In genomic region chr22:29584975-29585374, GRCh38 we compare ENCODE assay signal across 24 cellular contexts. TPM values are rescaled to one million over a fixed set of nuclear protein-coding genes. Genes with fewer than 3 reads are reported as not detected.
A peak's percentile ranks its signal among the peaks of the same experiment; 100 is the strongest.
DNase-seq lines count a peak whose midpoint lies in the region; ATAC-seq, FAIRE-seq and TF ChIP-seq lines count a peak whose summit lies in the region.
"Had no signal": no experiment of that assay in that cellular context is flagged by ENCODE, and none has a peak within 500 bp of the region (broad histone marks: within the 10 kb centered on the region; RNA-seq: fewer than 3 reads in every experiment).

No MANE protein-coding gene starts in this region.

- no peak overlapping the region for H3K27ac ChIP-seq in H1 (ENCODE audit: low read depth, low read length)
- H3K27ac ChIP-seq in liver (ENCODE audit: low read depth in 1 of 2, low read length in 2 of 2): no peak overlapping the region
- no peak overlapping the region for H3K27ac ChIP-seq in osteoblast (ENCODE audit: low read depth, low read length)
- H3K27ac ChIP-seq: A549; BLaER1 treated with 17β-estradiol and CSF1 and Interleukin-3, amounts not matched to agents 10 nM and 100 nM had no signal

- H2BK20ac ChIP-seq in H1 (ENCODE audit: low read length): no peak overlapping the region

- H3K27me3 Mint-ChIP-seq in nephron progenitor cell (ENCODE audit: low read depth, poor library complexity): peaks cover 11% of the 10 kb centered on the region
- H3K27me3 Mint-ChIP-seq: CD4-positive, alpha-beta T cell; CD8-positive, alpha-beta memory T cell had no signal

- TF ChIP-seq CTCF in H1 (IDR thresholded peaks at IDR 0.05; ENCODE audit: control extremely low read depth in 1 of 3, insufficient read depth in 1 of 3, low read depth in 1 of 3, low read length in 3 of 3) (no peak), liver (IDR thresholded peaks at IDR 0.05; ENCODE audit: low read depth, low read length, missing input control) (no peak), osteoblast (IDR thresholded peaks at IDR 0.05; ENCODE audit: extremely low read depth, low read depth, low read length) (no peak), nephron progenitor cell (IDR thresholded peaks at IDR 0.05) (no peak)

- no peaks in the 10 kb centered on the region for H4K20me1 ChIP-seq in H1 (replicated peaks in 1 of 2; ENCODE audit: control insufficient read depth in 1 of 2, insufficient read depth in 2 of 2, low read length in 2 of 2)
- no peaks in the 10 kb centered on the region for H4K20me1 ChIP-seq in osteoblast (ENCODE audit: insufficient read depth, low read length)
- H4K20me1 ChIP-seq: BLaER1 treated with 17β-estradiol and CSF1 and Interleukin-3, amounts not matched to agents 10 nM and 100 nM had no signal

- H4K5ac ChIP-seq in H1 (ENCODE audit: insufficient read length, low read depth, low read length): no peak overlapping the region

- H3K79me1 ChIP-seq in H1 (ENCODE audit: low read depth, low read length): no peaks in the 10 kb centered on the region

- H3K36me3 Mint-ChIP-seq in nephron progenitor cell (ENCODE audit: low read depth): peaks cover 2% of the 10 kb centered on the region
- H3K36me3 Mint-ChIP-seq: CD14-positive monocyte had no signal

- peaks cover 19% of the 10 kb centered on the region for H3K4me1 Mint-ChIP-seq in nephron progenitor cell

- no peak for TF ChIP-seq EP300 in H1 (IDR thresholded peaks at IDR 0.05; ENCODE audit: borderline replicate concordance in 1 of 2, low read depth in 2 of 2, low read length in 2 of 2)

- H2AFZ ChIP-seq in H1 (ENCODE audit: low read length) (no peak overlapping the region), osteoblast (ENCODE audit: low read length) (peak overlapping the region; percentile 9)

- H3K9me3 ChIP-seq in H1 (ENCODE audit: insufficient read depth in 2 of 2, low read depth in 1 of 2, low read length in 1 of 2) (no peaks in the 10 kb centered on the region), liver (ENCODE audit: control insufficient read depth in 4 of 4, low read length in 3 of 4) (no peaks in the 10 kb centered on the region), osteoblast (ENCODE audit: low read depth, low read length) (no peaks in the 10 kb centered on the region)
- H3K9me3 ChIP-seq: A549; BE2C; BLaER1 treated with 17β-estradiol and CSF1 and Interleukin-3, amounts not matched to agents 10 nM and 100 nM had no signal

- no peak overlapping the region for H3K4me3 Mint-ChIP-seq in nephron progenitor cell
- H3K4me3 Mint-ChIP-seq: CD14-positive monocyte; CD4-positive, alpha-beta T cell; CD8-positive, alpha-beta memory T cell had no signal

- H3K27ac Mint-ChIP-seq in nephron progenitor cell: no peak overlapping the region
- H3K27ac Mint-ChIP-seq: CD14-positive monocyte; CD4-positive, alpha-beta T cell; CD8-positive, alpha-beta memory T cell had no signal

- no peak for FAIRE-seq in H1 (lab: Jason Lieb, UNC)
- FAIRE-seq: A549, D721Med, GM12878 had no signal

- no peak overlapping the region for H3K9ac ChIP-seq in H1 (replicated peaks in 1 of 4; ENCODE audit: extremely low read depth in 1 of 4, low read depth in 3 of 4, low read length in 3 of 4)
- no peak overlapping the region for H3K9ac ChIP-seq in liver (ENCODE audit: low read depth in 1 of 2, low read length in 2 of 2)
- H3K9ac ChIP-seq: BLaER1 treated with 17β-estradiol and CSF1 and Interleukin-3, amounts not matched to agents 10 nM and 100 nM had no signal

- H4K91ac ChIP-seq in H1 (replicated peaks; ENCODE audit: insufficient read length, low read length): no peak overlapping the region

- H2AK5ac ChIP-seq in H1 (ENCODE audit: low read depth, low read length): peak overlapping the region; percentile 9; the same call in 1 of the 2 replicates

- H2BK12ac ChIP-seq in H1 (ENCODE audit: low read depth, low read length): no peak overlapping the region

- no peak overlapping the region for H2BK5ac ChIP-seq in H1 (ENCODE audit: low read depth, low read length)

- no peak for ATAC-seq in GM19023 (IDR thresholded peaks at IDR 0.05; ENCODE audit: unreplicated experiment)
- ATAC-seq: A549, GM12878 had no signal

- H4K8ac ChIP-seq in H1 (ENCODE audit: extremely low read depth, insufficient read depth, low read length): no peak overlapping the region

- DNase-seq in H1 (ENCODE audit: low read depth in 1 of 2, low spot score in 2 of 2): no peak
- DNase-seq in osteoblast (ENCODE audit: insufficient read length, low spot score, missing footprints): no peak
- no peak for DNase-seq in NCI-H82 (lab: John Stamatoyannopoulos, UW)
- no peak for DNase-seq in nephron progenitor cell
- DNase-seq: 8988T; ACHN; AML-193; BE2C; CD4-positive, alpha-beta T cell; CD8-positive, alpha-beta memory T cell; DMS 273 treated with DMSO at 0.1 percent for 48 hours; DMS79; EL; GDM1; GOT3; H7; HCEC 1CT had no signal

- H3K36me3 ChIP-seq in H1 (ENCODE audit: control insufficient read depth in 2 of 4, insufficient read depth in 4 of 4, low read length in 3 of 4) (no peaks in the 10 kb centered on the region), liver (ENCODE audit: control insufficient read depth in 4 of 4, insufficient read depth in 3 of 4, low read depth in 1 of 4, low read length in 3 of 4) (no peaks in the 10 kb centered on the region), osteoblast (ENCODE audit: insufficient read depth, low read length) (no peaks in the 10 kb centered on the region)
- H3K36me3 ChIP-seq: BE2C; BLaER1 treated with 17β-estradiol and CSF1 and Interleukin-3, amounts not matched to agents 10 nM and 100 nM had no signal

- H3K4me2 ChIP-seq in H1 (ENCODE audit: insufficient read depth in 1 of 2, low read depth in 2 of 2, low read length in 2 of 2) (no peak overlapping the region), osteoblast (ENCODE audit: insufficient read depth, low read length) (no peak overlapping the region)
- H3K4me2 ChIP-seq: A549; BLaER1 treated with 17β-estradiol and CSF1 and Interleukin-3, amounts not matched to agents 10 nM and 100 nM had no signal

- TF ChIP-seq RAD21 in H1 (IDR thresholded peaks at IDR 0.05 in 1 of 2, conservative IDR thresholded peaks at IDR 0.05 in 1 of 2; ENCODE audit: low read depth in 2 of 2, low read length in 2 of 2) (no peak), liver (IDR thresholded peaks at IDR 0.05) (no peak)

- no peaks in the 10 kb centered on the region for H3K9me3 Mint-ChIP-seq in nephron progenitor cell
- H3K9me3 Mint-ChIP-seq: CD14-positive monocyte; CD4-positive, alpha-beta T cell; CD8-positive, alpha-beta memory T cell had no signal

- no peak overlapping the region for H3K14ac ChIP-seq in H1 (ENCODE audit: insufficient read length)

- no peaks in the 10 kb centered on the region for H3K27me3 ChIP-seq in H1 (replicated peaks in 1 of 4; ENCODE audit: control insufficient read depth in 3 of 4, extremely low read depth in 1 of 4, insufficient read depth in 3 of 4, low read length in 3 of 4)
- no peaks in the 10 kb centered on the region for H3K27me3 ChIP-seq in liver (ENCODE audit: control insufficient read depth in 4 of 4, insufficient read depth in 4 of 4, low read length in 3 of 4)
- no peaks in the 10 kb centered on the region for H3K27me3 ChIP-seq in osteoblast (ENCODE audit: insufficient read depth, low read length)
- H3K27me3 ChIP-seq: BE2C; BLaER1 treated with 17β-estradiol and CSF1 and Interleukin-3, amounts not matched to agents 10 nM and 100 nM had no signal

- POLR2A ChIA-PET in H1 (lab: Charles Lee; ENCODE audit: partially characterized antibody): no interaction called here

- H3K4me1 ChIP-seq in H1 (replicated peaks in 1 of 4; ENCODE audit: control insufficient read depth in 3 of 4, insufficient read depth in 4 of 4, low read length in 3 of 4): peaks cover 0 to 7% (median 4%) of the 10 kb centered on the region in 4 experiments; a peak in 6 of 7 replicates
- peaks cover 0 to 7% (median 5%) of the 10 kb centered on the region in 4 donors for H3K4me1 ChIP-seq in liver (ENCODE audit: control insufficient read depth in 4 of 4, insufficient read depth in 4 of 4, low read length in 3 of 4)
- H3K4me1 ChIP-seq in osteoblast (ENCODE audit: insufficient read depth, low read length): peaks cover 19% of the 10 kb centered on the region

- 94% methylated on average over 5 of the region's 5 CpGs; no CpG with 5 or more reads in 1 of the 2 experiments for WGBS in H1 (ENCODE audit: extremely low coverage in 1 of 2, insufficient coverage in 1 of 2, insufficient read length in 1 of 2, insufficient replicate concordance in 2 of 2, low coverage in 1 of 2, low lambda C conversion rate in 2 of 2, missing lambda C conversion rate in 1 of 2), 2 experiments
- 42% methylated on average over 5 of the region's 5 CpGs for WGBS in liver

- no peak overlapping the region for H3K18ac ChIP-seq in H1 (ENCODE audit: extremely low read depth, low read length)

- no peak for TF ChIP-seq POLR2A in H1 (IDR thresholded peaks at IDR 0.05; ENCODE audit: control extremely low read depth in 1 of 2, low read depth in 2 of 2, low read length in 2 of 2)

- peaks cover 6% of the 10 kb centered on the region for H3K23me2 ChIP-seq in H1 (ENCODE audit: low read depth, low read length)

- H3K56ac ChIP-seq in H1 (replicated peaks; ENCODE audit: insufficient read length, low read depth, low read length): no peak overlapping the region

- H3K23ac ChIP-seq in H1 (ENCODE audit: insufficient read length): no peak overlapping the region

- no peak overlapping the region for H3K4ac ChIP-seq in H1 (replicated peaks; ENCODE audit: insufficient read length, low read depth, low read length)

- H3K79me2 ChIP-seq in H1 (ENCODE audit: control insufficient read depth in 1 of 2, insufficient read depth in 2 of 2, low read length in 2 of 2) (peaks cover 0 to 6% of the 10 kb centered on the region in 2 experiments; a peak in 2 of 4 replicates), osteoblast (ENCODE audit: insufficient read depth, low read length) (peaks cover 6% of the 10 kb centered on the region)

- H2BK120ac ChIP-seq in H1 (replicated peaks; ENCODE audit: low read depth, low read length): no peak overlapping the region

- H3K4me3 ChIP-seq in H1 (ENCODE audit: extremely low read depth in 1 of 4, insufficient read depth in 2 of 4, low read depth in 3 of 4, low read length in 4 of 4) (no peak overlapping the region), liver (ENCODE audit: low read depth in 1 of 3, low read length in 3 of 3) (no peak overlapping the region), osteoblast (ENCODE audit: insufficient read depth, low read length) (no peak overlapping the region)
- H3K4me3 ChIP-seq: A549; BLaER1 treated with 17β-estradiol and CSF1 and Interleukin-3, amounts not matched to agents 10 nM and 100 nM; GM12878 had no signal

- H2BK15ac ChIP-seq in H1 (ENCODE audit: low read length): no peak overlapping the region

- CTCF ChIA-PET in H1 (lab: Charles Lee; ENCODE audit: partially characterized antibody): interaction anchor here (0.6 kb wide), 1 partner anchor 55 kb away, joined by 4 read pairs; no protein-coding TSS in a partner anchor

RNA-seq across cellular contexts. Expression of gene NIPSNAP1, which starts 4.1 kb away (rescaled TPM):
- 165 and 167 TPM in 2 replicates for total RNA-seq in H1 (2021; fragmentation: NEBNext Ultra II Directional; extraction: Animal tissue kit (Norgen Biotek cat#: 25700))
- polyA plus RNA-seq in H1 (2011; rRNA removed) (128 and 133 TPM in 2 replicates), liver (100 to 1,000 TPM; 134 to 145 TPM)
- polyA plus RNA-seq in H1 (2011; cell fraction: cytosol; rRNA removed): 206 TPM
- polyA plus RNA-seq in H1 (2011; cell fraction: nucleus; rRNA removed): 170 TPM
- 146 to 225 TPM (median 207 TPM) in 4 replicates for polyA plus RNA-seq in H1 (2012, experiment 1 of 2)
- polyA plus RNA-seq in H1 (2012, experiment 2 of 2): 249 TPM
- 146 TPM for polyA plus RNA-seq in H1 (2013, experiment 1 of 2)
- 143 TPM for polyA plus RNA-seq in H1 (2013, experiment 2 of 2)
- 150 and 179 TPM in 2 replicates for polyA minus RNA-seq in H1 (2011; rRNA and poly(A)+ RNA removed)
- 76.8 TPM for polyA minus RNA-seq in H1 (2011; cell fraction: cytosol; rRNA and poly(A)+ RNA removed)
- 75.6 TPM for polyA minus RNA-seq in H1 (2011; cell fraction: nucleus; rRNA and poly(A)+ RNA removed)
- total RNA-seq in liver (100 to 1,000 TPM; 114 to 125 TPM), osteoblast (47.0 and 52.5 TPM in 2 replicates)

RNA-seq across cellular contexts. Expression of gene NF2, which starts 18.5 kb away (rescaled TPM):
- 53.6 and 54.9 TPM in 2 replicates for total RNA-seq in H1 (2021; fragmentation: NEBNext Ultra II Directional; extraction: Animal tissue kit (Norgen Biotek cat#: 25700))
- polyA plus RNA-seq in H1 (2011; rRNA removed) (17.6 and 18.3 TPM in 2 replicates), liver (1 to 10 TPM; 6.2 to 8.4 TPM)
- polyA plus RNA-seq in H1 (2011; cell fraction: cytosol; rRNA removed): 13.8 TPM
- 17.7 TPM for polyA plus RNA-seq in H1 (2011; cell fraction: nucleus; rRNA removed)
- 15.3 to 18.9 TPM (median 15.8 TPM) in 4 replicates for polyA plus RNA-seq in H1 (2012, experiment 1 of 2)
- 8.3 TPM for polyA plus RNA-seq in H1 (2012, experiment 2 of 2)
- polyA plus RNA-seq in H1 (2013, experiment 1 of 2): 13.5 TPM
- polyA plus RNA-seq in H1 (2013, experiment 2 of 2): 14.1 TPM
- polyA minus RNA-seq in H1 (2011; rRNA and poly(A)+ RNA removed): 28.8 and 36.2 TPM in 2 replicates
- 23.5 TPM for polyA minus RNA-seq in H1 (2011; cell fraction: cytosol; rRNA and poly(A)+ RNA removed)
- 22.7 TPM for polyA minus RNA-seq in H1 (2011; cell fraction: nucleus; rRNA and poly(A)+ RNA removed)
- total RNA-seq in liver (10 to 100 TPM; 14.1 to 25.2 TPM), osteoblast (72.7 and 84.0 TPM in 2 replicates)

RNA-seq across cellular contexts. Expression of gene THOC5, which starts 31.4 kb away (rescaled TPM):
- 61.5 and 65.7 TPM in 2 replicates for total RNA-seq in H1 (2021; fragmentation: NEBNext Ultra II Directional; extraction: Animal tissue kit (Norgen Biotek cat#: 25700))
- 27.7 and 30.3 TPM in 2 replicates for polyA plus RNA-seq in H1 (2011; rRNA removed)
- 37.9 TPM for polyA plus RNA-seq in H1 (2011; cell fraction: cytosol; rRNA removed)
- 55.6 TPM for polyA plus RNA-seq in H1 (2011; cell fraction: nucleus; rRNA removed)
- 30.9 to 46.1 TPM (median 37.8 TPM) in 4 replicates for polyA plus RNA-seq in H1 (2012, experiment 1 of 2)
- polyA plus RNA-seq in H1 (2012, experiment 2 of 2): 25.7 TPM
- polyA plus RNA-seq in H1 (2013, experiment 1 of 2): 21.0 TPM
- 21.9 TPM for polyA plus RNA-seq in H1 (2013, experiment 2 of 2)
- polyA minus RNA-seq in H1 (2011; rRNA and poly(A)+ RNA removed): 80.8 and 82.5 TPM in 2 replicates
- 54.2 TPM for polyA minus RNA-seq in H1 (2011; cell fraction: cytosol; rRNA and poly(A)+ RNA removed)
- polyA minus RNA-seq in H1 (2011; cell fraction: nucleus; rRNA and poly(A)+ RNA removed): 34.1 TPM
- total RNA-seq in liver: 10 to 100 TPM; 19.5 to 25.1 TPM
- polyA plus RNA-seq in liver: 1 to 10 TPM; 7.4 to 9.4 TPM
- 63.7 and 64.8 TPM in 2 replicates for total RNA-seq in osteoblast
